ENCODE assay signal across 30 cellular contexts in genomic region chr19:43688059-43688763, GRCh38. TPM values are rescaled to one million over a fixed set of nuclear protein-coding genes. Genes with fewer than 3 reads are reported as not detected.
"Had no signal": no experiment of that assay in that cellular context is flagged by ENCODE, and none has a peak within 500 bp of the region (broad histone marks: within the 10 kb centered on the region; RNA-seq: fewer than 3 reads in every experiment).

No MANE protein-coding gene starts in this region.

- ATAC-seq: natural killer cell treated with Interleukin-12 subunit alpha and Interleukin-12 subunit beta and Interleukin-15 and Interleukin-18, amount 100 ng/mL, for 72 hours; pancreas; sciatic nerve; stimulated activated effector memory CD8-positive, alpha-beta T cell treated with anti-CD3 and anti-CD28 coated beads, Interleukin-12 subunit alpha, Interleukin-12 subunit beta, amount 100 ng/mL, for 72 hours; WTC11 had no signal

- DNase-seq: activated CD4-positive, alpha-beta memory T cell treated with anti-CD3 and anti-CD28 coated beads, Interleukin-2, amount 10 ng/mL, durations not matched to agents 7 days and 5 days; activated CD4-positive, alpha-beta T cell treated with anti-CD3 and anti-CD28 coated beads for 1 hour; activated CD4-positive, alpha-beta T cell treated with anti-CD3 and anti-CD28 coated beads, Interleukin-2, amount 10 ng/mL, durations not matched to agents 7 days and 5 days; activated CD8-positive, alpha-beta memory T cell treated with anti-CD3 and anti-CD28 coated beads, Interleukin-2, amount 50 U/mL, for 48 hours; activated gamma-delta T cell; activated naive CD4-positive, alpha-beta T cell treated with anti-CD3 and anti-CD28 coated beads, Interleukin-2, amount 50 U/mL, for 16 hours; activated T-cell treated with anti-CD3 and anti-CD28 coated beads, Interleukin-2, amount 50 U/mL, for 24 hours; amniotic stem cell; effector CD4-positive, alpha-beta T cell; esophagus squamous epithelium; left ventricle myocardium inferior; mucosa of descending colon; pancreas; stimulated activated CD4-positive, alpha-beta T cell treated with anti-CD3 and anti-CD28 coated beads, Interleukin-12 subunit alpha, Interleukin-12 subunit beta, amount 100 ng/mL, for 4 hours; stimulated activated CD4-positive, alpha-beta T cell treated with anti-CD3 and anti-CD28 coated beads, Interleukin-4, amount 100 ng/mL, for 24 hours had no signal

- H3K27ac Mint-ChIP-seq: activated CD4-positive, alpha-beta memory T cell treated with anti-CD3 and anti-CD28 coated beads, Interleukin-2, amount 10 ng/mL, durations not matched to agents 7 days and 5 days; activated CD4-positive, alpha-beta T cell treated with anti-CD3 and anti-CD28 coated beads, Interleukin-2, amount 10 ng/mL, durations not matched to agents 7 days and 5 days; activated T-cell treated with anti-CD3 and anti-CD28 coated beads, Interleukin-2, amount 50 U/mL, for 24 hours; stimulated activated naive CD8-positive, alpha-beta T cell treated with anti-CD3 and anti-CD28 coated beads, Interleukin-15, Interleukin-2, amounts not matched to agents 100 ng/mL and 50 ng/mL, for 24 hours; WTC11 had no signal

- H3K4me1 Mint-ChIP-seq: activated CD4-positive, alpha-beta memory T cell treated with anti-CD3 and anti-CD28 coated beads, Interleukin-2, amount 10 ng/mL, durations not matched to agents 7 days and 5 days; activated CD4-positive, alpha-beta T cell treated with anti-CD3 and anti-CD28 coated beads, Interleukin-2, amount 10 ng/mL, durations not matched to agents 7 days and 5 days; stimulated activated effector memory CD8-positive, alpha-beta T cell treated with anti-CD3 and anti-CD28 coated beads, Interleukin-12 subunit alpha, Interleukin-12 subunit beta, amount 100 ng/mL, for 72 hours had no signal

- H3K4me1 ChIP-seq: esophagus squamous epithelium, left ventricle myocardium inferior, pancreas, prostate gland, vagina had no signal

- H3K36me3 Mint-ChIP-seq: stimulated activated effector memory CD8-positive, alpha-beta T cell treated with anti-CD3 and anti-CD28 coated beads, Interleukin-12 subunit alpha, Interleukin-12 subunit beta, amount 100 ng/mL, for 72 hours; type B pancreatic cell had no signal

- H3K9me3 ChIP-seq: pancreas, prostate gland had no signal

- H3K27ac ChIP-seq: esophagus squamous epithelium, left ventricle myocardium inferior, pancreas, prostate gland, skin epidermis, vagina had no signal

- H3K27me3 Mint-ChIP-seq: activated T-cell treated with anti-CD3 and anti-CD28 coated beads, Interleukin-2, amount 50 U/mL, for 24 hours had no signal

- H3K4me3 ChIP-seq: esophagus squamous epithelium, left ventricle myocardium inferior, mucosa of descending colon, pancreas, prostate gland, skin epidermis, vagina had no signal

- H3K36me3 ChIP-seq: esophagus squamous epithelium, left ventricle myocardium inferior, pancreas, prostate gland, vagina had no signal

- H3K27me3 ChIP-seq: esophagus squamous epithelium, pancreas, vagina had no signal

- H3K9me3 Mint-ChIP-seq: type B pancreatic cell had no signal

- H3K4me3 Mint-ChIP-seq: activated CD4-positive, alpha-beta memory T cell treated with anti-CD3 and anti-CD28 coated beads, Interleukin-2, amount 10 ng/mL, durations not matched to agents 7 days and 5 days; activated CD4-positive, alpha-beta T cell treated with anti-CD3 and anti-CD28 coated beads, Interleukin-2, amount 10 ng/mL, durations not matched to agents 7 days and 5 days; activated T-cell treated with anti-CD3 and anti-CD28 coated beads, Interleukin-2, amount 50 U/mL, for 24 hours; natural killer cell treated with Interleukin-12 subunit alpha and Interleukin-12 subunit beta and Interleukin-15 and Interleukin-18, amount 100 ng/mL, for 72 hours; stimulated activated effector memory CD8-positive, alpha-beta T cell treated with anti-CD3 and anti-CD28 coated beads, Interleukin-12 subunit alpha, Interleukin-12 subunit beta, amount 100 ng/mL, for 72 hours; stimulated activated naive CD8-positive, alpha-beta T cell treated with anti-CD3 and anti-CD28 coated beads, Interleukin-15, Interleukin-2, amounts not matched to agents 100 ng/mL and 50 ng/mL, for 24 hours; WTC11 had no signal

RNA-seq across cellular contexts. Expression of gene IRGC, which starts 27.7 kb away (rescaled TPM):
- total RNA-seq: activated CD4-positive, alpha-beta memory T cell treated with anti-CD3 and anti-CD28 coated beads, Interleukin-2, amount 10 ng/mL, durations not matched to agents 7 days and 5 days; activated CD4-positive, alpha-beta T cell treated with anti-CD3 and anti-CD28 coated beads, Interleukin-2, amount 10 ng/mL, durations not matched to agents 7 days and 5 days; chondrocyte; esophagus squamous epithelium; frontal cortex; left ventricle myocardium inferior; lung microvascular endothelial cell; mesenteric fat pad; mucosa of descending colon; myocyte; natural killer cell treated with Interleukin-12 subunit alpha and Interleukin-12 subunit beta and Interleukin-15 and Interleukin-18, amount 100 ng/mL, for 72 hours; pancreas; sciatic nerve; subcutaneous adipose tissue; vagina; WTC11 had no signal
- polyA plus RNA-seq: pancreas had no signal
